In genomic region chr17:49363251-49363650, GRCh38 we compare ENCODE assay signal across 15 cellular contexts. TPM values are rescaled to one million over a fixed set of nuclear protein-coding genes. Genes with fewer than 3 reads are reported as not detected.
DNase-seq lines count a peak whose midpoint lies in the region; ATAC-seq, FAIRE-seq and TF ChIP-seq lines count a peak whose summit lies in the region.
"Had no signal": no experiment of that assay in that cellular context is flagged by ENCODE, and none has a peak within 500 bp of the region (broad histone marks: within the 10 kb centered on the region; RNA-seq: fewer than 3 reads in every experiment).

No MANE protein-coding gene starts in this region.

- H3K4me1 ChIP-seq in mammary epithelial cell (ENCODE audit: insufficient read depth, low read length) = peaks cover 18% of the 10 kb centered on the region
- H3K4me1 ChIP-seq in breast epithelium = peaks cover 0 to 9% of the 10 kb centered on the region in 2 donors
- H3K4me1 ChIP-seq in keratinocyte (ENCODE audit: control insufficient read depth, extremely low read depth, insufficient read depth, low read length) = peaks cover 29% of the 10 kb centered on the region
- H3K4me1 ChIP-seq in vagina = peaks cover 29% of the 10 kb centered on the region

- peak overlapping the region; percentile 90 for H3K27ac Mint-ChIP-seq in activated B cell treated with CpG ODN at 0.5 μM for 24 hours

- H3K27me3 Mint-ChIP-seq in activated B cell treated with CpG ODN at 0.5 μM for 24 hours = no peaks in the 10 kb centered on the region

- no peak for DNase-seq in mammary epithelial cell
- no peak for DNase-seq in breast epithelium (ENCODE audit: low spot score in 2 of 2)
- DNase-seq in activated B cell treated with CpG ODN at 0.5 μM for 24 hours = no peak
- DNase-seq in keratinocyte (ENCODE audit: low read depth, low spot score) = no peak
- DNase-seq in vagina (ENCODE audit: extremely low spot score in 2 of 2) = no peak
- DNase-seq in DMS 273 treated with DMSO at 0.1 percent for 48 hours (lab: John Stamatoyannopoulos, UW) = no peak
- no peak for DNase-seq in GM03348 (ENCODE audit: low spot score)
- DNase-seq: activated CD4-positive, alpha-beta T cell treated with anti-CD3 and anti-CD28 coated beads, Interleukin-2, amount 50 U/mL, for 48 hours; activated naive CD4-positive, alpha-beta T cell treated with Interleukin-2 at 50 U/mL for 16 hours; left ventricle myocardium superior; NCI-H1417 treated with DMSO at 0.1 percent for 48 hours; T1000; testis had no signal

- peaks cover 51% of the 10 kb centered on the region for H3K4me1 Mint-ChIP-seq in activated B cell treated with CpG ODN at 0.5 μM for 24 hours

- H3K27me3 ChIP-seq in mammary epithelial cell (ENCODE audit: insufficient read depth, low read length) = no peaks in the 10 kb centered on the region
- H3K27me3 ChIP-seq in breast epithelium = no peaks in the 10 kb centered on the region
- no peaks in the 10 kb centered on the region for H3K27me3 ChIP-seq in keratinocyte (ENCODE audit: control insufficient read depth, extremely low read depth, insufficient read depth, low read length)
- no peaks in the 10 kb centered on the region for H3K27me3 ChIP-seq in vagina
- H3K27me3 ChIP-seq: cardiac muscle cell, testis had no signal

- ATAC-seq in activated B cell treated with CpG ODN at 0.5 μM for 24 hours (ENCODE audit: low read depth) (no peak), GM19328 (IDR thresholded peaks at IDR 0.05; ENCODE audit: unreplicated experiment) (no peak)
- ATAC-seq: left ventricle myocardium superior had no signal

- TF ChIP-seq CTCF in mammary epithelial cell (conservative IDR thresholded peaks at IDR 0.05 in 1 of 2, IDR thresholded peaks at IDR 0.05 in 1 of 2; ENCODE audit: extremely low read depth in 1 of 2, insufficient read depth in 1 of 2, low read depth in 1 of 2, low read length in 2 of 2) (no peak), breast epithelium (IDR thresholded peaks at IDR 0.05) (no peak), activated B cell treated with CpG ODN at 0.5 μM for 24 hours (IDR thresholded peaks at IDR 0.05) (no peak), keratinocyte (optimal IDR thresholded peaks at IDR 0.05 in 1 of 3, IDR thresholded peaks at IDR 0.05 in 1 of 3, conservative IDR thresholded peaks at IDR 0.05 in 1 of 3; ENCODE audit: extremely low read depth in 1 of 3, insufficient read depth in 2 of 3, low read length in 3 of 3) (no peak), vagina (IDR thresholded peaks at IDR 0.05) (no peak)

- H3K4me2 ChIP-seq in mammary epithelial cell (ENCODE audit: insufficient read depth, low read depth, low read length) = peak overlapping the region; percentile 88
- H3K4me2 ChIP-seq in keratinocyte (ENCODE audit: control insufficient read depth, extremely low read depth, insufficient read depth, low read depth, low read length) = peak overlapping the region; percentile 93

- H3K9me3 ChIP-seq in mammary epithelial cell (replicated peaks; ENCODE audit: insufficient read depth, low read length) (no peaks in the 10 kb centered on the region), breast epithelium (no peaks in the 10 kb centered on the region), keratinocyte (ENCODE audit: control insufficient read depth, low read depth, low read length) (no peaks in the 10 kb centered on the region), vagina (no peaks in the 10 kb centered on the region)
- H3K9me3 ChIP-seq: testis had no signal

- H3K79me2 ChIP-seq in mammary epithelial cell (ENCODE audit: insufficient read depth, low read length) (peaks cover 34% of the 10 kb centered on the region), keratinocyte (ENCODE audit: control insufficient read depth, insufficient read depth, low read length) (peaks cover 33% of the 10 kb centered on the region)

- 100% methylated on average over 2 of the region's 4 CpGs for WGBS in mammary epithelial cell (ENCODE audit: low coverage, missing lambda C conversion rate)

- H2AFZ ChIP-seq in mammary epithelial cell (ENCODE audit: low read depth, low read length) (peak overlapping the region; percentile 94), keratinocyte (ENCODE audit: control insufficient read depth, low read length) (no peak overlapping the region)

- POLR2A ChIA-PET in activated B cell treated with CpG ODN at 0.5 μM for 24 hours (lab: Charles Lee) = interaction anchor here (0.6 to 8.5 kb wide), 8 partner anchors 8 to 1525 kb away, joined by 3 to 109 read pairs (median 4); partner anchors contain the start of gene PHB1

- in situ Hi-C loops in mammary epithelial cell (cut with MboI; ENCODE audit: low sequenced_read_pairs in 2 of 2) = no loop called here

- H3K27ac ChIP-seq in mammary epithelial cell (ENCODE audit: insufficient read depth, low read depth, low read length) = no peak overlapping the region
- peak overlapping the region in 1 of 2 donors; percentile 93 for H3K27ac ChIP-seq in breast epithelium
- H3K27ac ChIP-seq in keratinocyte (ENCODE audit: control insufficient read depth, insufficient read depth, low read length) = no peak overlapping the region
- H3K27ac ChIP-seq in vagina = peak overlapping the region; percentile 97

- BruUV-seq in mammary epithelial cell (replicated peaks; lab: Mats Ljungman, UMichigan) = no TSS peak

- no peak for FAIRE-seq in keratinocyte (lab: Jason Lieb, UNC)

- no peaks in the 10 kb centered on the region for H3K36me3 ChIP-seq in mammary epithelial cell (ENCODE audit: insufficient read depth, low read length)
- no peaks in the 10 kb centered on the region for H3K36me3 ChIP-seq in breast epithelium
- no peaks in the 10 kb centered on the region for H3K36me3 ChIP-seq in keratinocyte (ENCODE audit: control insufficient read depth in 2 of 2, extremely low read depth in 1 of 2, insufficient read depth in 2 of 2, low read length in 2 of 2)
- no peaks in the 10 kb centered on the region for H3K36me3 ChIP-seq in vagina
- H3K36me3 ChIP-seq: cardiac muscle cell had no signal

- no peak overlapping the region for H3K4me3 ChIP-seq in mammary epithelial cell (replicated peaks in 1 of 3; ENCODE audit: insufficient read depth in 1 of 3, low read depth in 2 of 3, low read length in 3 of 3)
- no peak overlapping the region for H3K4me3 ChIP-seq in breast epithelium
- no peak overlapping the region for H3K4me3 ChIP-seq in keratinocyte (ENCODE audit: control insufficient read depth in 2 of 3, extremely low read depth in 1 of 3, insufficient read depth in 2 of 3, low read depth in 1 of 3, low read length in 3 of 3)
- H3K4me3 ChIP-seq in vagina = no peak overlapping the region

- H3K9ac ChIP-seq in mammary epithelial cell (ENCODE audit: insufficient read depth, low read length) = no peak overlapping the region
- no peak overlapping the region for H3K9ac ChIP-seq in keratinocyte (ENCODE audit: control insufficient read depth, extremely low read depth, insufficient read depth, low read length)

- H4K20me1 ChIP-seq in mammary epithelial cell (ENCODE audit: insufficient read depth, low read length) = no peaks in the 10 kb centered on the region
- H4K20me1 ChIP-seq in keratinocyte (ENCODE audit: control insufficient read depth, extremely low read depth, insufficient read depth, low read length) = no peaks in the 10 kb centered on the region

- intact Hi-C loops in mammary epithelial cell (cut with micrococcal nuclease) = no loop called here
- intact Hi-C loops in breast epithelium (cut with DNase I; ENCODE audit: low total_unique reads) = loop anchor here (2.0 kb wide), 1 partner anchor 60 kb away; no protein-coding TSS in a partner anchor
- intact Hi-C loops in activated B cell treated with CpG ODN at 0.5 μM for 24 hours (cut with micrococcal nuclease) = loop anchor here (2.0 to 5.0 kb wide), 3 partner anchors 170 to 1711 kb away; no protein-coding TSS in a partner anchor
- intact Hi-C loops in vagina (cut with DNase I) = no loop called here

- H3K9me3 Mint-ChIP-seq in activated B cell treated with CpG ODN at 0.5 μM for 24 hours = no peaks in the 10 kb centered on the region

- TF ChIP-seq POLR2A in breast epithelium (IDR thresholded peaks at IDR 0.05) (no peak), vagina (IDR thresholded peaks at IDR 0.05) (no peak)

- dilution Hi-C loops in mammary epithelial cell (cut with HindIII; ENCODE audit: low sequenced_read_pairs) (no loop called here), keratinocyte (cut with MboI; ENCODE audit: extremely low pct_ligation_motif_present, low sequenced_read_pairs) (no loop called here)

- H3K4me3 Mint-ChIP-seq in activated B cell treated with CpG ODN at 0.5 μM for 24 hours = no peak overlapping the region

- peaks cover 11% of the 10 kb centered on the region for H3K36me3 Mint-ChIP-seq in activated B cell treated with CpG ODN at 0.5 μM for 24 hours (ENCODE audit: low read depth)

- CTCF ChIA-PET in mammary epithelial cell (lab: Charles Lee; ENCODE audit: low non-redundant PET) (no interaction called here), activated B cell treated with CpG ODN at 0.5 μM for 24 hours (lab: Charles Lee) (interaction anchor here (1.4 kb wide), 2 partner anchors 26 to 31 kb away, joined by 4 to 7 read pairs; no protein-coding TSS in a partner anchor)

- H3K9me1 ChIP-seq in keratinocyte (ENCODE audit: control insufficient read depth, extremely low read depth, insufficient read depth, low read length) = peaks cover 3% of the 10 kb centered on the region

RNA-seq across cellular contexts. Expression of gene ZNF652, which starts 1.2 kb away (rescaled TPM):
- 10 to 100 TPM; 12.9 to 16.7 TPM for total RNA-seq in mammary epithelial cell
- 4.3 TPM for polyA plus RNA-seq in mammary epithelial cell
- 27.3 TPM for polyA minus RNA-seq in mammary epithelial cell
- 100 to 1,000 TPM in 1 of 3 donors, 10 to 100 TPM in 2; 34.2 to 157 (median 72.4) TPM for total RNA-seq in breast epithelium
- 37.1 and 40.6 TPM in 2 replicates for total RNA-seq in activated B cell treated with CpG ODN at 0.5 μM for 24 hours
- 5.1 to 8.9 TPM (median 8.5 TPM) in 3 replicates for polyA plus RNA-seq in keratinocyte
- polyA plus RNA-seq in keratinocyte (2011; ENCODE audit: low read depth) = 3.9 TPM
- 3.6 and 4.8 TPM in 2 replicates for polyA plus RNA-seq in keratinocyte (2011; cell fraction: cytosol; rRNA removed)
- polyA plus RNA-seq in keratinocyte (2011; cell fraction: nucleus; rRNA removed) = 12.3 and 12.9 TPM in 2 replicates
- polyA plus RNA-seq in keratinocyte (2012; ENCODE audit: low replicate concordance) = 4.7 and 5.8 TPM in 2 replicates
- polyA minus RNA-seq in keratinocyte = 12.7 to 19.0 TPM (median 12.9 TPM) in 3 replicates
- 9.4 TPM for polyA minus RNA-seq in keratinocyte (2011; cell fraction: cytosol; rRNA and poly(A)+ RNA removed)
- 11.8 and 22.0 TPM in 2 replicates for polyA minus RNA-seq in keratinocyte (2011; cell fraction: nucleus; rRNA and poly(A)+ RNA removed)
- 42.7 TPM for total RNA-seq in vagina

RNA-seq across cellular contexts. Expression of gene PHB1, which starts 51.4 kb away (rescaled TPM):
- total RNA-seq in mammary epithelial cell (100 to 1,000 TPM; 115 to 193 TPM), breast epithelium (100 to 1,000 TPM; 100 to 110 (median 108) TPM), activated B cell treated with CpG ODN at 0.5 μM for 24 hours (184 and 214 TPM in 2 replicates), vagina (58.7 TPM)
- polyA plus RNA-seq in mammary epithelial cell (339 TPM), keratinocyte (286 to 500 TPM (median 395 TPM) in 3 replicates)
- polyA minus RNA-seq in mammary epithelial cell (289 TPM), keratinocyte (298 to 579 TPM (median 485 TPM) in 3 replicates)
- 64.7 TPM for polyA plus RNA-seq in keratinocyte (2011; ENCODE audit: low read depth)
- polyA plus RNA-seq in keratinocyte (2011; cell fraction: cytosol; rRNA removed) = 292 and 405 TPM in 2 replicates
- polyA plus RNA-seq in keratinocyte (2011; cell fraction: nucleus; rRNA removed) = 226 and 261 TPM in 2 replicates
- 214 and 335 TPM in 2 replicates for polyA plus RNA-seq in keratinocyte (2012; ENCODE audit: low replicate concordance)
- 149 TPM for polyA minus RNA-seq in keratinocyte (2011; cell fraction: cytosol; rRNA and poly(A)+ RNA removed)
- 51.4 and 112 TPM in 2 replicates for polyA minus RNA-seq in keratinocyte (2011; cell fraction: nucleus; rRNA and poly(A)+ RNA removed)

Comparison
In these comparisons a context has a peak if more than half of its experiments do, and no peak if none do; other contexts are left out.
1. intact Hi-C loops: an anchor here in breast epithelium (2.0 kb wide) and activated B cell treated with CpG ODN at 0.5 μM for 24 hours (2.0 to 5.0 kb wide); none called in mammary epithelial cell and vagina.